In genomic region chr19:50003810-50004419, GRCh38 we compare ENCODE assay signal across 8 cellular contexts. TPM values are rescaled to one million over a fixed set of nuclear protein-coding genes. Genes with fewer than 3 reads are reported as not detected.
DNase-seq lines count a peak whose midpoint lies in the region; ATAC-seq and TF ChIP-seq lines count a peak whose summit lies in the region.

No MANE protein-coding gene starts in this region.

- TF ChIP-seq CTCF in RWPE2 (IDR thresholded peaks at IDR 0.05; ENCODE audit: poor library complexity, severe bottlenecking) = no peak
- TF ChIP-seq CTCF in choroid plexus epithelial cell (conservative IDR thresholded peaks at IDR 0.05; ENCODE audit: low read depth, low read length) = no peak
- no peak for TF ChIP-seq CTCF in omental fat pad (IDR thresholded peaks at IDR 0.05)

- no peaks in the 10 kb centered on the region for H3K27me3 ChIP-seq in RWPE2 (ENCODE audit: insufficient read depth, poor library complexity, severe bottlenecking)

- peaks cover 11% of the 10 kb centered on the region for H3K4me1 ChIP-seq in RWPE2 (ENCODE audit: insufficient read depth, poor library complexity, severe bottlenecking)

- DNase-seq in activated naive CD4-positive, alpha-beta T cell treated with Interleukin-2 at 50 U/mL for 16 hours = peak; percentile 31
- no peak for DNase-seq in activated naive CD4-positive, alpha-beta T cell treated with anti-CD3 and anti-CD28 coated beads, Interleukin-2, amount 50 U/mL, for 16 hours
- DNase-seq in RWPE2 (ENCODE audit: low spot score) (no peak), choroid plexus epithelial cell (ENCODE audit: low read depth) (peak; percentile 96), omental fat pad (ENCODE audit: low spot score) (no peak), NCI-H1930 (lab: John Stamatoyannopoulos, UW) (no peak)

- ATAC-seq in RWPE2 (ENCODE audit: low read depth) (peak; percentile 98), omental fat pad (ENCODE audit: low FRiP score) (peak; percentile 89), HG03135 (IDR thresholded peaks at IDR 0.05; ENCODE audit: unreplicated experiment) (no peak), HG03039 (IDR thresholded peaks at IDR 0.05; ENCODE audit: unreplicated experiment) (no peak)

- no peaks in the 10 kb centered on the region for H3K9me3 ChIP-seq in RWPE2 (ENCODE audit: severe bottlenecking)

- H3K4me3 ChIP-seq in RWPE2 (ENCODE audit: severe bottlenecking) = no peak overlapping the region
- no peak overlapping the region for H3K4me3 ChIP-seq in choroid plexus epithelial cell (ENCODE audit: low read depth, low read length)

- peak overlapping the region; percentile 32 for H3K27ac ChIP-seq in RWPE2 (ENCODE audit: poor library complexity, severe bottlenecking)

- peaks cover 63% of the 10 kb centered on the region for H3K36me3 ChIP-seq in RWPE2 (ENCODE audit: low read depth)

RNA-seq across cellular contexts. Expression of gene VRK3, which starts 21.3 kb away (rescaled TPM):
- 10 to 100 TPM; 14.4 to 43.0 (median 27.6) TPM for total RNA-seq in omental fat pad

RNA-seq across cellular contexts. Expression of gene ZNF473, which starts 21.9 kb away (rescaled TPM):
- total RNA-seq in omental fat pad = 10 to 100 TPM in 2 of 4 donors, 1 to 10 TPM in 2; 7.3 to 13.6 (median 10.6) TPM

RNA-seq across cellular contexts. Expression of gene SIGLEC11, which starts 42.9 kb away (rescaled TPM):
- 1 to 10 TPM; 1.7 to 9.0 (median 5.1) TPM for total RNA-seq in omental fat pad

Comparison
In these comparisons a context has a peak if more than half of its experiments do, and no peak if none do; other contexts are left out.
1. DNase-seq: peak in activated naive CD4-positive, alpha-beta T cell treated with Interleukin-2 at 50 U/mL for 16 hours (single experiment) and choroid plexus epithelial cell (single experiment); none in activated naive CD4-positive, alpha-beta T cell treated with anti-CD3 and anti-CD28 coated beads, Interleukin-2, amount 50 U/mL, for 16 hours (single experiment), RWPE2 (single experiment), omental fat pad (single experiment) and NCI-H1930 (0 of 2).
2. ATAC-seq: peak in RWPE2 (single experiment) and omental fat pad (single experiment); none in HG03135 (single experiment) and HG03039 (single experiment).